Comparison of ENCODE assay signal across 8 cellular contexts in genomic region chr20:43914697-43915208, GRCh38. TPM values are rescaled to one million over a fixed set of nuclear protein-coding genes. Genes with fewer than 3 reads are reported as not detected.
DNase-seq lines count a peak whose midpoint lies in the region; ATAC-seq and TF ChIP-seq lines count a peak whose summit lies in the region.

Gene TOX2, plus strand, starts transcription at chr20:43914852. Its CDS starts 40 bp downstream, at chr20:43914892.

- intact Hi-C loops in left ventricle myocardium inferior (cut with micrococcal nuclease) = no loop called here

- H3K9me3 ChIP-seq in OCI-LY3 (ENCODE audit: insufficient read depth, low read length) (peaks cover 14% of the 10 kb centered on the region; the same call in 1 of the 2 replicates), left ventricle myocardium inferior (replicated peaks) (peaks cover 38% of the 10 kb centered on the region), skeletal muscle satellite cell (replicated peaks; ENCODE audit: low read length) (peaks cover 12% of the 10 kb centered on the region)

- H3K4me1 ChIP-seq in OCI-LY3 (ENCODE audit: low read length) (peaks cover 39% of the 10 kb centered on the region), left ventricle myocardium inferior (peaks cover 22% of the 10 kb centered on the region), skeletal muscle satellite cell (ENCODE audit: control insufficient read depth, insufficient read depth, low read length) (peaks cover 13% of the 10 kb centered on the region)

- H3K9ac ChIP-seq in OCI-LY3 (ENCODE audit: low read length) (peak within 1 kb of the TSS; percentile 94), skeletal muscle satellite cell (ENCODE audit: low read depth, low read length) (no peak within 1 kb of the TSS)

- peaks cover 31% of the 10 kb centered on the region for H4K20me1 ChIP-seq in OCI-LY3 (ENCODE audit: insufficient read depth, low read length)

- H3K4me3 ChIP-seq in OCI-LY3 (ENCODE audit: low read length) = peak within 1 kb of the TSS; percentile 81
- H3K4me3 ChIP-seq in left ventricle myocardium inferior = peak within 1 kb of the TSS; percentile 64
- peak within 1 kb of the TSS; percentile 20 for H3K4me3 ChIP-seq in skeletal muscle satellite cell (ENCODE audit: low read length)

- no peaks in the 10 kb centered on the region for H3K27me3 ChIP-seq in OCI-LY3 (ENCODE audit: low read depth, low read length)
- H3K27me3 ChIP-seq in left ventricle myocardium inferior (ENCODE audit: low read depth) = peaks cover 66% of the 10 kb centered on the region
- H3K27me3 ChIP-seq in skeletal muscle satellite cell (ENCODE audit: control insufficient read depth, insufficient read depth, low read length) = peaks cover 73% of the 10 kb centered on the region

- H3K36me3 ChIP-seq in OCI-LY3 (replicated peaks; ENCODE audit: low read depth, low read length) (peaks cover 28% of the 10 kb centered on the region), left ventricle myocardium inferior (no peaks in the 10 kb centered on the region), skeletal muscle satellite cell (ENCODE audit: insufficient read depth, low read length) (no peaks in the 10 kb centered on the region)

- peaks cover 49% of the 10 kb centered on the region for H3K79me2 ChIP-seq in OCI-LY3 (ENCODE audit: low read length)

- H3K4me2 ChIP-seq in OCI-LY3 (ENCODE audit: low read length) (peak within 1 kb of the TSS; percentile 82), skeletal muscle satellite cell (ENCODE audit: low read length) (peak within 1 kb of the TSS; percentile 54)

- H3K27ac ChIP-seq in OCI-LY3 (ENCODE audit: low read length) (peak within 1 kb of the TSS; percentile 76), left ventricle myocardium inferior (replicated peaks) (no peak within 1 kb of the TSS)

- TF ChIP-seq CTCF in GM13976 (IDR thresholded peaks at IDR 0.05; ENCODE audit: borderline replicate concordance, control extremely low read depth, extremely low read depth, insufficient read depth, missing control alignments) (no peak), OCI-LY3 (IDR thresholded peaks at IDR 0.05; ENCODE audit: low read depth, low read length) (no peak), left ventricle myocardium inferior (IDR thresholded peaks at IDR 0.05; ENCODE audit: borderline replicate concordance) (no peak)

- in situ Hi-C loops in GM13976 (cut with MboI; ENCODE audit: low sequenced_read_pairs, unreplicated experiment) = no loop called here

- peak within 1 kb of the TSS; percentile 73 for H2AFZ ChIP-seq in OCI-LY3 (ENCODE audit: low read depth, low read length)

- peak; percentile 45 for ATAC-seq in HG02840 (IDR thresholded peaks at IDR 0.05; ENCODE audit: low FRiP score, unreplicated experiment)
- no peak for ATAC-seq in HG03565 (IDR thresholded peaks at IDR 0.05; ENCODE audit: unreplicated experiment)

- DNase-seq in GM13976 (ENCODE audit: low spot score) (peak; percentile 87), left ventricle myocardium inferior (peak; percentile 44), SKM-1 treated with dmso at 0.1 percent for 144 hours (lab: John Stamatoyannopoulos, UW; ENCODE audit: unreplicated experiment) (no peak)
- peak; percentile 9 for DNase-seq in activated gamma-delta T cell treated with anti-CD3 and anti-CD28 coated beads, Interleukin-2, amount 50 U/mL, for 16 hours (ENCODE audit: low read depth)

RNA-seq across cellular contexts. Expression of gene TOX2, which starts in this region (rescaled TPM):
- total RNA-seq in left ventricle myocardium inferior = 0.30 TPM
- 0.22 and 0.76 TPM in 2 replicates for total RNA-seq in skeletal muscle satellite cell (2012; rRNA removed)

Comparison
In these comparisons a context has a peak if more than half of its experiments do, and no peak if none do; other contexts are left out.
1. Peak in DNase-seq and H3K4me3 ChIP-seq in left ventricle myocardium inferior; RNA of the gene not detected or under 1 TPM.
2. H3K4me3 ChIP-seq: peak in every context shown above with its lines; median percentile 81 in OCI-LY3; 64 in left ventricle myocardium inferior; 20 in skeletal muscle satellite cell.